In genomic region chr9:65398341-65398740, GRCh38 we compare ENCODE assay signal across 7 cellular contexts.
A peak's percentile ranks its signal among the peaks of the same experiment; 100 is the strongest.
DNase-seq lines count a peak whose midpoint lies in the region; TF ChIP-seq lines count a peak whose summit lies in the region.
"Not testable (repeated sequence)": the region's sequence is repeated elsewhere in the genome, so short reads cannot be mapped to it uniquely, and the experiment has no call there.

No MANE protein-coding gene starts in this region.

- not testable (repeated sequence) for H3K27me3 Mint-ChIP-seq in type B pancreatic cell

- H3K27ac Mint-ChIP-seq in type B pancreatic cell = not testable (repeated sequence)

- peak; percentile 82 for DNase-seq in Daoy (ENCODE audit: low read depth)
- peak; percentile 16 for DNase-seq in NCI-H1092 treated with DMSO at 0.1 percent for 48 hours (lab: John Stamatoyannopoulos, UW)
- peak; percentile 22 to 69 for DNase-seq in NCI-H526 (lab: John Stamatoyannopoulos, UW)
- DNase-seq in SK-N-DZ (ENCODE audit: low spot score) = peak; percentile 83
- DNase-seq in activated effector memory CD4-positive, alpha-beta T cell treated with anti-CD3 and anti-CD28 coated beads, Interleukin-2, amount 50 U/mL, for 16 hours = peak; percentile 8
- peak; percentile 26 for DNase-seq in posterior vena cava (ENCODE audit: low spot score)
- DNase-seq in type B pancreatic cell (ENCODE audit: extremely low spot score, unreplicated experiment) = peak; percentile 8

- not testable (repeated sequence) for H3K36me3 Mint-ChIP-seq in type B pancreatic cell

- not testable (repeated sequence) for H3K9me3 Mint-ChIP-seq in type B pancreatic cell

- intact Hi-C loops in posterior vena cava (cut with DNase I) = not testable (repeated sequence)

- not testable (repeated sequence) for H3K4me3 Mint-ChIP-seq in type B pancreatic cell

- H3K4me1 Mint-ChIP-seq in type B pancreatic cell (ENCODE audit: unreplicated experiment) = not testable (repeated sequence)

- TF ChIP-seq CTCF in type B pancreatic cell (conservative IDR thresholded peaks at IDR 0.05) = not testable (repeated sequence)

Comparison
In these comparisons a context has a peak if more than half of its experiments do, and no peak if none do; other contexts are left out.
1. Peak in every context shown above with its lines: DNase-seq.
2. DNase-seq: peak in every context shown above with its lines; median percentile 83 in SK-N-DZ; 82 in Daoy; 46 in NCI-H526; 26 in posterior vena cava; 16 in NCI-H1092 treated with DMSO at 0.1 percent for 48 hours; 8 in activated effector memory CD4-positive, alpha-beta T cell treated with anti-CD3 and anti-CD28 coated beads, Interleukin-2, amount 50 U/mL, for 16 hours; 8 in type B pancreatic cell.